Comparison of ENCODE assay signal across 15 cellular contexts in genomic region chr12:71558445-71558844, GRCh38.
DNase-seq lines count a peak whose midpoint lies in the region; ATAC-seq and TF ChIP-seq lines count a peak whose summit lies in the region.
"Had no signal": no experiment of that assay in that cellular context is flagged by ENCODE, and none has a peak within 500 bp of the region (broad histone marks: within the 10 kb centered on the region; RNA-seq: fewer than 3 reads in every experiment).

No MANE protein-coding gene starts in this region.

- H3K4me3 ChIP-seq in cardiac fibroblast (replicated peaks in 1 of 2; ENCODE audit: low read depth in 2 of 2, low read length in 2 of 2) (no peak overlapping the region), coronary artery (no peak overlapping the region)

- TF ChIP-seq CTCF in cardiac fibroblast (IDR thresholded peaks at IDR 0.05; ENCODE audit: low read depth, low read length) = no peak
- TF ChIP-seq CTCF in coronary artery (IDR thresholded peaks at IDR 0.05) = no peak

- ATAC-seq in GM18868 (IDR thresholded peaks at IDR 0.05; ENCODE audit: unreplicated experiment) = no peak
- no peak for ATAC-seq in HG03439 (IDR thresholded peaks at IDR 0.05; ENCODE audit: unreplicated experiment)
- ATAC-seq: Panc1 had no signal

- no peak overlapping the region for H3K27ac ChIP-seq in coronary artery

- DNase-seq in EH (ENCODE audit: low read depth) (peak; percentile 59), NCI-H226 (peak; percentile 16), cardiac fibroblast (ENCODE audit: low read depth in 2 of 2) (peak; percentile 4 to 7), stromal cell of bone marrow (ENCODE audit: low read depth) (peak; percentile 6), HCEC 1CT (no peak), coronary artery (ENCODE audit: low spot score) (no peak)
- DNase-seq: COR-L47, DMS153, KBM-7, NCI-H1048, NCI-H2081 treated with DMSO at 0.1 percent for 48 hours, NCI-H524 had no signal

Comparison
In these comparisons a context has a peak if more than half of its experiments do, and no peak if none do; other contexts are left out.
1. DNase-seq: peak in EH (single experiment), NCI-H226 (single experiment), cardiac fibroblast (2 of 2) and stromal cell of bone marrow (single experiment); none in HCEC 1CT (single experiment) and coronary artery (single experiment).